ENCODE assay signal across 23 cellular contexts in the genomic region with DNA sequence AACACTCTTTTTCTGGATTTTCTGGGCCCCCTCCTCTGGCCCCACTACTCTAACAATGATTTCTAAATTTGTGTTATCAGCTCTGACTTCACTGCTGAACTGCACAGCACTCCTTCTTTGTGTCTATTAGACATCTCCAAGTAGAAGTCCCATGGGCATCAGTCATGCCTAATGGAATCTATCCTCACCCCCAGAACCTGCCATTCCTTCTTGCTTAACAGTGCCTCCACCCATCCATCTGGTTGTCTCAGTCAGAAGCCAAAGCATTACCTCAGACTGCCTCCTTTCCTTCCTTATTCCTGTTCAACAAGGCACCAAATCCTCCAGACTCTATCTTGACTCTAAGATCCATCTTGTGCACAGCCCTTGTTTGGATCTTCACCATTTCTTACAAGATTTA. TPM values are rescaled to one million over a fixed set of nuclear protein-coding genes. Genes with fewer than 3 reads are reported as not detected.
DNase-seq lines count a peak whose midpoint lies in the region; ATAC-seq and TF ChIP-seq lines count a peak whose summit lies in the region.
"Had no signal": no experiment of that assay in that cellular context is flagged by ENCODE, and none has a peak within 500 bp of the region (broad histone marks: within the 10 kb centered on the region; RNA-seq: fewer than 3 reads in every experiment).

No MANE protein-coding gene starts in this region.

- intact Hi-C loops in Right ventricle myocardium superior (cut with DNase I) (no loop called here), cardiac septum (cut with DNase I) (no loop called here), left ventricle myocardium superior (cut with micrococcal nuclease) (no loop called here), dorsolateral prefrontal cortex (cut with DNase I) (no loop called here)

- H3K4me3 ChIP-seq in cardiac fibroblast (replicated peaks in 1 of 2; ENCODE audit: low read depth in 2 of 2, low read length in 2 of 2) (no peak overlapping the region), dorsolateral prefrontal cortex (no peak overlapping the region)
- H3K4me3 ChIP-seq: adrenal gland, lower lobe of right lung, MG63 had no signal

- no peak for DNase-seq in Right ventricle myocardium superior
- no peak for DNase-seq in cardiac septum (ENCODE audit: low spot score)
- DNase-seq in cardiac fibroblast (ENCODE audit: low read depth in 2 of 2) = peak; percentile 20 to 79
- no peak for DNase-seq in left ventricle myocardium superior
- DNase-seq in activated effector memory CD4-positive, alpha-beta T cell treated with anti-CD3 and anti-CD28 coated beads, Interleukin-2, amount 50 U/mL, for 16 hours = no peak
- DNase-seq in dorsolateral prefrontal cortex = no peak
- DNase-seq: activated CD4-positive, alpha-beta T cell treated with anti-CD3 and anti-CD28 coated beads, Interleukin-2, amount 50 U/mL, for 4 hours; activated gamma-delta T cell treated with Interleukin-2 at 50 U/mL for 16 hours; adrenal gland; central memory CD4-positive, alpha-beta T cell; erythroblast; GDM1; lower lobe of right lung; MG63; NCI-H1436 treated with DMSO at 0.1 percent for 48 hours; NCI-H2227 treated with DMSO at 0.1 percent for 48 hours; nucleus accumbens; stimulated activated CD4-positive, alpha-beta T cell treated with anti-CD3 and anti-CD28 coated beads, Interleukin-15, amount 100 ng/mL, for 24 hours; T-helper 2 cell; WERI-Rb-1 had no signal

- no peak overlapping the region for H3K27ac ChIP-seq in dorsolateral prefrontal cortex
- H3K27ac ChIP-seq: adrenal gland, lower lobe of right lung, WERI-Rb-1 had no signal

- no peak for TF ChIP-seq CTCF in cardiac fibroblast (IDR thresholded peaks at IDR 0.05; ENCODE audit: low read depth, low read length)
- TF ChIP-seq CTCF in dorsolateral prefrontal cortex (IDR thresholded peaks at IDR 0.05 in 54 of 56, conservative IDR thresholded peaks at IDR 0.05 in 2 of 56; ENCODE audit: low read depth in 1 of 56, partially characterized antibody in 56 of 56) = no peak

- ATAC-seq in Right ventricle myocardium superior (ENCODE audit: poor library complexity) (peak; percentile 80), left ventricle myocardium superior (peak; percentile 93), HG03108 (IDR thresholded peaks at IDR 0.05; ENCODE audit: unreplicated experiment) (no peak), GM19463 (IDR thresholded peaks at IDR 0.05; ENCODE audit: unreplicated experiment) (no peak)
- ATAC-seq: lower lobe of right lung, Panc1 had no signal

- H3K27me3 ChIP-seq in dorsolateral prefrontal cortex = no peaks in the 10 kb centered on the region
- H3K27me3 ChIP-seq: adrenal gland, MG63 had no signal

RNA-seq across cellular contexts. Expression of gene SSR3, which starts 36.2 kb away (rescaled TPM):
- total RNA-seq in Right ventricle myocardium superior = 192 TPM
- total RNA-seq in cardiac septum = 155 TPM
- 223 TPM for total RNA-seq in left ventricle myocardium superior
- 100 to 1,000 TPM in 12 of 120 experiments, 10 to 100 TPM in 108; 62.7 to 123 (median 86.2) TPM for total RNA-seq in dorsolateral prefrontal cortex

Comparison
In these comparisons a context has a peak if more than half of its experiments do, and no peak if none do; other contexts are left out.
1. ATAC-seq: peak in Right ventricle myocardium superior (single experiment) and left ventricle myocardium superior (single experiment); none in HG03108 (single experiment) and GM19463 (single experiment).
2. DNase-seq: peak in cardiac fibroblast (2 of 2); none in Right ventricle myocardium superior (single experiment), cardiac septum (single experiment), left ventricle myocardium superior (single experiment), activated effector memory CD4-positive, alpha-beta T cell treated with anti-CD3 and anti-CD28 coated beads, Interleukin-2, amount 50 U/mL, for 16 hours (single experiment) and dorsolateral prefrontal cortex (0 of 10).